8 cellular contexts compared by ENCODE assay signal in genomic region chr14:95157195-95157986, GRCh38. TPM values are rescaled to one million over a fixed set of nuclear protein-coding genes. Genes with fewer than 3 reads are reported as not detected.
DNase-seq lines count a peak whose midpoint lies in the region; ATAC-seq lines count a peak whose summit lies in the region.

A gene with protein sequence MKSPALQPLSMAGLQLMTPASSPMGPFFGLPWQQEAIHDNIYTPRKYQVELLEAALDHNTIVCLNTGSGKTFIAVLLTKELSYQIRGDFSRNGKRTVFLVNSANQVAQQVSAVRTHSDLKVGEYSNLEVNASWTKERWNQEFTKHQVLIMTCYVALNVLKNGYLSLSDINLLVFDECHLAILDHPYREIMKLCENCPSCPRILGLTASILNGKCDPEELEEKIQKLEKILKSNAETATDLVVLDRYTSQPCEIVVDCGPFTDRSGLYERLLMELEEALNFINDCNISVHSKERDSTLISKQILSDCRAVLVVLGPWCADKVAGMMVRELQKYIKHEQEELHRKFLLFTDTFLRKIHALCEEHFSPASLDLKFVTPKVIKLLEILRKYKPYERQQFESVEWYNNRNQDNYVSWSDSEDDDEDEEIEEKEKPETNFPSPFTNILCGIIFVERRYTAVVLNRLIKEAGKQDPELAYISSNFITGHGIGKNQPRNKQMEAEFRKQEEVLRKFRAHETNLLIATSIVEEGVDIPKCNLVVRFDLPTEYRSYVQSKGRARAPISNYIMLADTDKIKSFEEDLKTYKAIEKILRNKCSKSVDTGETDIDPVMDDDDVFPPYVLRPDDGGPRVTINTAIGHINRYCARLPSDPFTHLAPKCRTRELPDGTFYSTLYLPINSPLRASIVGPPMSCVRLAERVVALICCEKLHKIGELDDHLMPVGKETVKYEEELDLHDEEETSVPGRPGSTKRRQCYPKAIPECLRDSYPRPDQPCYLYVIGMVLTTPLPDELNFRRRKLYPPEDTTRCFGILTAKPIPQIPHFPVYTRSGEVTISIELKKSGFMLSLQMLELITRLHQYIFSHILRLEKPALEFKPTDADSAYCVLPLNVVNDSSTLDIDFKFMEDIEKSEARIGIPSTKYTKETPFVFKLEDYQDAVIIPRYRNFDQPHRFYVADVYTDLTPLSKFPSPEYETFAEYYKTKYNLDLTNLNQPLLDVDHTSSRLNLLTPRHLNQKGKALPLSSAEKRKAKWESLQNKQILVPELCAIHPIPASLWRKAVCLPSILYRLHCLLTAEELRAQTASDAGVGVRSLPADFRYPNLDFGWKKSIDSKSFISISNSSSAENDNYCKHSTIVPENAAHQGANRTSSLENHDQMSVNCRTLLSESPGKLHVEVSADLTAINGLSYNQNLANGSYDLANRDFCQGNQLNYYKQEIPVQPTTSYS (N-terminal part only) (minus strand): TSS chr14:95157529. CDS start chr14:95133458, 24,071 bp downstream.

- no peaks in the 10 kb centered on the region for H3K36me3 ChIP-seq in effector memory CD4-positive, alpha-beta T cell (ENCODE audit: control insufficient read depth, insufficient read depth, low read length)

- H3K27ac ChIP-seq in effector memory CD4-positive, alpha-beta T cell (ENCODE audit: insufficient read depth, low read length, poor library complexity, severe bottlenecking): peak within 1 kb of the TSS; percentile 88

- peak within 1 kb of the TSS; percentile 99 for H3K27ac Mint-ChIP-seq in memory B cell

- H3K4me1 Mint-ChIP-seq in memory B cell: peaks cover 30% of the 10 kb centered on the region

- DNase-seq in COLO668 (lab: John Stamatoyannopoulos, UW; ENCODE audit: unreplicated experiment) (peak; percentile 97), HT1080 (ENCODE audit: low read depth) (peak; percentile 88), NOMO-1 (lab: John Stamatoyannopoulos, UW; ENCODE audit: unreplicated experiment in 2 of 2) (peak; percentile 78 to 93), memory B cell (ENCODE audit: low spot score in 2 of 2) (peak; percentile 95 to 97)
- DNase-seq in activated CD8-positive, alpha-beta memory T cell treated with anti-CD3 and anti-CD28 coated beads for 4 hours (ENCODE audit: low read depth in 2 of 2): peak; percentile 89 to 92
- peak; percentile 86 to 91 (median 87) for DNase-seq in effector memory CD4-positive, alpha-beta T cell
- DNase-seq in stimulated activated CD8-positive, alpha-beta memory T cell treated with anti-CD3 and anti-CD28 coated beads, Interleukin-12 subunit alpha, Interleukin-12 subunit beta, amount 100 ng/mL, for 24 hours (ENCODE audit: extremely low read depth): peak; percentile 89

- H3K9me3 ChIP-seq in effector memory CD4-positive, alpha-beta T cell (ENCODE audit: control insufficient read depth, low read length): no peaks in the 10 kb centered on the region

- ATAC-seq in GM21360 (IDR thresholded peaks at IDR 0.05; ENCODE audit: unreplicated experiment) (peak; percentile 68), memory B cell (ENCODE audit: low read depth) (peak; percentile 77)

- no peaks in the 10 kb centered on the region for H3K27me3 ChIP-seq in effector memory CD4-positive, alpha-beta T cell (replicated peaks; ENCODE audit: control insufficient read depth, insufficient read depth, low read length, poor library complexity, severe bottlenecking)

- peak within 1 kb of the TSS; percentile 81 for H3K4me3 ChIP-seq in effector memory CD4-positive, alpha-beta T cell (ENCODE audit: insufficient read depth, low read depth, low read length, poor library complexity, severe bottlenecking)

- no peaks in the 10 kb centered on the region for H3K9me3 Mint-ChIP-seq in memory B cell

- no peaks in the 10 kb centered on the region for H3K27me3 Mint-ChIP-seq in memory B cell

- no peaks in the 10 kb centered on the region for H3K36me3 Mint-ChIP-seq in memory B cell

- peak within 1 kb of the TSS; percentile 99 for H3K4me3 Mint-ChIP-seq in memory B cell

- H3K4me1 ChIP-seq in effector memory CD4-positive, alpha-beta T cell (ENCODE audit: control insufficient read depth, insufficient read depth, low read length, poor library complexity, severe bottlenecking): peaks cover 22% of the 10 kb centered on the region

RNA-seq across cellular contexts. Expression of the gene that starts here (rescaled TPM):
- total RNA-seq in HT1080 (2014; rRNA removed; shearing (Covaris generic)): 19.3 and 27.7 TPM in 2 replicates
- polyA plus RNA-seq in HT1080 (2015; cell fraction: cytosol; rRNA removed): 9.7 and 14.4 TPM in 2 replicates
- polyA plus RNA-seq in HT1080 (2015; cell fraction: nucleus; rRNA removed): 36.8 and 38.6 TPM in 2 replicates

Comparison
In these comparisons a context has a peak if more than half of its experiments do, and no peak if none do; other contexts are left out.
1. Peak in every context shown above with its lines: DNase-seq, ATAC-seq, H3K4me3 ChIP-seq and H3K27ac ChIP-seq.